In genomic region chr1:204733289-204733688, GRCh38 we compare ENCODE assay signal across 16 cellular contexts. TPM values are rescaled to one million over a fixed set of nuclear protein-coding genes. Genes with fewer than 3 reads are reported as not detected.
"Had no signal": no experiment of that assay in that cellular context is flagged by ENCODE, and none has a peak within 500 bp of the region (broad histone marks: within the 10 kb centered on the region; RNA-seq: fewer than 3 reads in every experiment).

No MANE protein-coding gene starts in this region.

- ATAC-seq: HepG2 had no signal

- DNase-seq: IMR-90, Kasumi-1, MM.1S, NCI-H1092 treated with DMSO at 0.1 percent for 48 hours, NCI-H1436, NCI-H187, NCI-H2029, NCI-H2081 treated with DMSO at 0.1 percent for 48 hours, NCI-H2171, NCI-H345, NCI-H446 treated with DMSO at 0.1 percent for 48 hours, NCI-H526, RPMI8226, SHP77, SK-N-SH had no signal

RNA-seq across cellular contexts. Expression of gene LRRN2, which starts 47.8 kb away (rescaled TPM):
- polyA plus RNA-seq: HepG2, IMR-90, SK-N-SH had no signal
